ENCODE assay signal across 15 cellular contexts in genomic region chr12:30417697-30418231, GRCh38.
DNase-seq lines count a peak whose midpoint lies in the region; ATAC-seq and TF ChIP-seq lines count a peak whose summit lies in the region.
"Had no signal": no experiment of that assay in that cellular context is flagged by ENCODE, and none has a peak within 500 bp of the region (broad histone marks: within the 10 kb centered on the region; RNA-seq: fewer than 3 reads in every experiment).

No MANE protein-coding gene starts in this region.

- DNase-seq in DMS53 (lab: John Stamatoyannopoulos, UW) (peak; percentile 51), DMS53 treated with DMSO at 0.1 percent for 48 hours (lab: John Stamatoyannopoulos, UW; ENCODE audit: unreplicated experiment) (no peak), RWPE1 (ENCODE audit: low spot score) (peak; percentile 88), fibroblast of villous mesenchyme (ENCODE audit: low read depth) (peak; percentile 87), uterus (no peak)
- DNase-seq in activated naive CD4-positive, alpha-beta T cell treated with anti-CD3 and anti-CD28 coated beads for 36 hours = no peak
- DNase-seq: aorta; Karpas-422; naive thymus-derived CD8-positive, alpha-beta T cell; NCI-H524 treated with DMSO at 0.1 percent for 48 hours; stimulated activated CD4-positive, alpha-beta T cell treated with anti-CD3 and anti-CD28 coated beads, Interleukin-4, amount 100 ng/mL, for 4 hours had no signal

- H3K27ac Mint-ChIP-seq in activated naive CD4-positive, alpha-beta T cell treated with anti-CD3 and anti-CD28 coated beads for 36 hours = no peak overlapping the region
- H3K27ac Mint-ChIP-seq: naive thymus-derived CD8-positive, alpha-beta T cell; T-helper 1 cell treated with Interleukin-12 subunit alpha and Interleukin-12 subunit beta and Interleukin-4 antibody, amounts not matched to agents 30 μg/mL and 1 μg/mL, for 36 hours had no signal

- H3K36me3 ChIP-seq in skeletal muscle satellite cell (ENCODE audit: insufficient read depth, low read length) (no peaks in the 10 kb centered on the region), uterus (no peaks in the 10 kb centered on the region)
- H3K36me3 ChIP-seq: tibial artery had no signal

- H3K4me1 Mint-ChIP-seq in activated naive CD4-positive, alpha-beta T cell treated with anti-CD3 and anti-CD28 coated beads for 36 hours (ENCODE audit: low read depth) = no peaks in the 10 kb centered on the region
- H3K4me1 Mint-ChIP-seq: naive thymus-derived CD8-positive, alpha-beta T cell had no signal

- POLR2A ChIA-PET in RWPE1 (lab: Yijun Ruan, JAX; ENCODE audit: low non-redundant PET) = no interaction called here

- peak overlapping the region; percentile 69 for H3K4me2 ChIP-seq in skeletal muscle satellite cell (ENCODE audit: low read length)

- no peak for ATAC-seq in HG03196 (IDR thresholded peaks at IDR 0.05; ENCODE audit: unreplicated experiment)
- ATAC-seq: naive thymus-derived CD8-positive, alpha-beta T cell had no signal

- CTCF ChIA-PET in RWPE1 (lab: Yijun Ruan, JAX) = interaction anchor here (0.6 to 0.7 kb wide), 3 partner anchors 16 to 854 kb away, joined by 3 read pairs; no protein-coding TSS in a partner anchor
- CTCF ChIA-PET in activated naive CD4-positive, alpha-beta T cell treated with anti-CD3 and anti-CD28 coated beads for 36 hours (lab: Charles Lee) = interaction anchor here (0.6 kb wide), 1 partner anchor 413 kb away, joined by 8 read pairs; no protein-coding TSS in a partner anchor

- peaks cover 2% of the 10 kb centered on the region for H3K9me3 Mint-ChIP-seq in activated naive CD4-positive, alpha-beta T cell treated with anti-CD3 and anti-CD28 coated beads for 36 hours

- intact Hi-C loops in activated naive CD4-positive, alpha-beta T cell treated with anti-CD3 and anti-CD28 coated beads for 36 hours (cut with micrococcal nuclease) = no loop called here
- intact Hi-C loops in uterus (cut with DNase I; ENCODE audit: low total_unique reads) = no loop called here

- H3K9me3 ChIP-seq in skeletal muscle satellite cell (replicated peaks; ENCODE audit: low read length) = no peaks in the 10 kb centered on the region
- H3K9me3 ChIP-seq in uterus = no peaks in the 10 kb centered on the region
- H3K9me3 ChIP-seq: tibial artery had no signal

- H3K27me3 ChIP-seq in skeletal muscle satellite cell (ENCODE audit: control insufficient read depth, insufficient read depth, low read length) = no peaks in the 10 kb centered on the region
- no peaks in the 10 kb centered on the region for H3K27me3 ChIP-seq in uterus
- H3K27me3 ChIP-seq: tibial artery had no signal

- H3K9ac ChIP-seq in skeletal muscle satellite cell (ENCODE audit: low read depth, low read length) = no peak overlapping the region

- no peak overlapping the region for H3K4me3 Mint-ChIP-seq in activated naive CD4-positive, alpha-beta T cell treated with anti-CD3 and anti-CD28 coated beads for 36 hours
- H3K4me3 Mint-ChIP-seq: naive thymus-derived CD8-positive, alpha-beta T cell; T-helper 1 cell treated with Interleukin-12 subunit alpha and Interleukin-12 subunit beta and Interleukin-4 antibody, amounts not matched to agents 30 μg/mL and 1 μg/mL, for 36 hours had no signal

- TF ChIP-seq CTCF in RWPE1 (conservative IDR thresholded peaks at IDR 0.05; ENCODE audit: low read depth) (no peak), fibroblast of villous mesenchyme (IDR thresholded peaks at IDR 0.05; ENCODE audit: insufficient read depth, low read depth, low read length) (no peak), uterus (IDR thresholded peaks at IDR 0.05) (no peak)

- H3K4me3 ChIP-seq in fibroblast of villous mesenchyme (ENCODE audit: low read depth, low read length) (no peak overlapping the region), skeletal muscle satellite cell (ENCODE audit: low read length) (peak overlapping the region; percentile 21), uterus (no peak overlapping the region)
- H3K4me3 ChIP-seq: tibial artery had no signal

- no peaks in the 10 kb centered on the region for H3K27me3 Mint-ChIP-seq in activated naive CD4-positive, alpha-beta T cell treated with anti-CD3 and anti-CD28 coated beads for 36 hours (ENCODE audit: low read depth)

- no peaks in the 10 kb centered on the region for H3K36me3 Mint-ChIP-seq in activated naive CD4-positive, alpha-beta T cell treated with anti-CD3 and anti-CD28 coated beads for 36 hours (ENCODE audit: low read depth)
- H3K36me3 Mint-ChIP-seq: naive thymus-derived CD8-positive, alpha-beta T cell had no signal

- H3K4me1 ChIP-seq in skeletal muscle satellite cell (ENCODE audit: control insufficient read depth, insufficient read depth, low read length) (peaks cover 43% of the 10 kb centered on the region), uterus (no peaks in the 10 kb centered on the region)
- H3K4me1 ChIP-seq: tibial artery had no signal

- H3K27ac ChIP-seq in RWPE1 (peak overlapping the region; percentile 75), uterus (no peak overlapping the region)
- H3K27ac ChIP-seq: tibial artery had no signal

- TF ChIP-seq POLR2A in uterus (IDR thresholded peaks at IDR 0.05) = no peak

Comparison
In these comparisons a context has a peak if more than half of its experiments do, and no peak if none do; other contexts are left out.
1. DNase-seq: peak in DMS53 (single experiment), RWPE1 (single experiment) and fibroblast of villous mesenchyme (single experiment); none in DMS53 treated with DMSO at 0.1 percent for 48 hours (single experiment), activated naive CD4-positive, alpha-beta T cell treated with anti-CD3 and anti-CD28 coated beads for 36 hours (single experiment) and uterus (0 of 2).